8 cellular contexts compared by ENCODE assay signal in genomic region chr15:32029862-32030781, GRCh38. TPM values are rescaled to one million over a fixed set of nuclear protein-coding genes. Genes with fewer than 3 reads are reported as not detected.
A peak's percentile ranks its signal among the peaks of the same experiment; 100 is the strongest.
DNase-seq lines count a peak whose midpoint lies in the region; ATAC-seq lines count a peak whose summit lies in the region.

CHRNA7 (plus strand) TSS chr15:32030515; CDS start chr15:32030595, 80 bp downstream.

- H3K9me3 Mint-ChIP-seq in activated CD8-positive, alpha-beta memory T cell treated with anti-CD3 and anti-CD28 coated beads, Interleukin-2, amount 10 ng/mL, durations not matched to agents 7 days and 5 days (ENCODE audit: low read depth): no peaks in the 10 kb centered on the region

- no peak within 1 kb of the TSS for H2AK5ac ChIP-seq in neuronal stem cell (ENCODE audit: low read depth, low read length)

- H2BK120ac ChIP-seq in neuronal stem cell (ENCODE audit: low read depth, low read length): no peak within 1 kb of the TSS

- no peak within 1 kb of the TSS for H3K27ac Mint-ChIP-seq in activated CD8-positive, alpha-beta memory T cell treated with anti-CD3 and anti-CD28 coated beads, Interleukin-2, amount 10 ng/mL, durations not matched to agents 7 days and 5 days

- H3K9ac ChIP-seq in neuronal stem cell (ENCODE audit: low read depth, low read length, poor library complexity): peak within 1 kb of the TSS; percentile 96

- peaks cover 1 to 3% of the 10 kb centered on the region in 2 donors for H3K4me1 ChIP-seq in neuronal stem cell (ENCODE audit: control insufficient read depth in 2 of 2, insufficient read depth in 1 of 2, low read depth in 1 of 2, low read length in 2 of 2)

- peak within 1 kb of the TSS; percentile 68 for H2BK15ac ChIP-seq in neuronal stem cell (ENCODE audit: low read length)

- no peak within 1 kb of the TSS for H3K27ac ChIP-seq in neuronal stem cell (replicated peaks; ENCODE audit: low read length)

- H3K14ac ChIP-seq in neuronal stem cell (ENCODE audit: low read length): peak within 1 kb of the TSS; percentile 76

- peak; percentile 75 for ATAC-seq in GM21576 (IDR thresholded peaks at IDR 0.05; ENCODE audit: unreplicated experiment)
- ATAC-seq in activated CD8-positive, alpha-beta memory T cell treated with anti-CD3 and anti-CD28 coated beads, Interleukin-2, amount 10 ng/mL, durations not matched to agents 7 days and 5 days: peak; percentile 79

- H3K4me3 ChIP-seq in neuronal stem cell (ENCODE audit: low read length in 2 of 2): peak within 1 kb of the TSS; percentile 75 to 95

- peak within 1 kb of the TSS; percentile 98 for H2AFZ ChIP-seq in neuronal stem cell (ENCODE audit: low read length)

- peaks cover 0 to 6% (median 2%) of the 10 kb centered on the region in 3 experiments for H3K27me3 ChIP-seq in neuronal stem cell (ENCODE audit: control insufficient read depth in 3 of 3, insufficient read depth in 3 of 3, low read depth in 1 of 3, low read length in 3 of 3)

- H2BK12ac ChIP-seq in neuronal stem cell (ENCODE audit: low read length): no peak within 1 kb of the TSS

- no CpG with 5 or more reads among the region's 92 CpGs for WGBS in neuronal stem cell (ENCODE audit: extremely low coverage in 2 of 2, insufficient read length in 2 of 2, insufficient replicate concordance in 1 of 2), 2 donors

- peaks cover 2% of the 10 kb centered on the region for H3K79me1 ChIP-seq in neuronal stem cell (ENCODE audit: low read depth, low read length)

- H4K91ac ChIP-seq in neuronal stem cell (ENCODE audit: low read depth, low read length, poor library complexity): no peak within 1 kb of the TSS

- H3K36me3 Mint-ChIP-seq in activated CD8-positive, alpha-beta memory T cell treated with anti-CD3 and anti-CD28 coated beads, Interleukin-2, amount 10 ng/mL, durations not matched to agents 7 days and 5 days: no peaks in the 10 kb centered on the region

- peaks cover 81% of the 10 kb centered on the region for H3K27me3 Mint-ChIP-seq in activated CD8-positive, alpha-beta memory T cell treated with anti-CD3 and anti-CD28 coated beads, Interleukin-2, amount 10 ng/mL, durations not matched to agents 7 days and 5 days

- peak within 1 kb of the TSS; percentile 92 for H3K23ac ChIP-seq in neuronal stem cell (ENCODE audit: low read depth, low read length, poor library complexity)

- H3K36me3 ChIP-seq in neuronal stem cell (replicated peaks in 1 of 2; ENCODE audit: control insufficient read depth in 2 of 2, insufficient read depth in 2 of 2, low read length in 2 of 2): no peaks in the 10 kb centered on the region

- H3K4me3 Mint-ChIP-seq in activated CD8-positive, alpha-beta memory T cell treated with anti-CD3 and anti-CD28 coated beads, Interleukin-2, amount 10 ng/mL, durations not matched to agents 7 days and 5 days: no peak within 1 kb of the TSS

- peak within 1 kb of the TSS; percentile 86 for H3K4me2 ChIP-seq in neuronal stem cell (ENCODE audit: insufficient read depth, low read length, poor library complexity, severe bottlenecking)

- peak within 1 kb of the TSS; percentile 57 for H3K4ac ChIP-seq in neuronal stem cell (ENCODE audit: low read length)

- H2BK5ac ChIP-seq in neuronal stem cell (ENCODE audit: low read length): peak within 1 kb of the TSS; percentile 88

- H4K8ac ChIP-seq in neuronal stem cell (ENCODE audit: low read depth, low read length): peak within 1 kb of the TSS; percentile 48

- no peaks in the 10 kb centered on the region for H3K9me3 ChIP-seq in neuronal stem cell (replicated peaks in 1 of 2; ENCODE audit: control insufficient read depth in 2 of 2, insufficient read depth in 1 of 2, low read depth in 1 of 2, low read length in 2 of 2)

- CTCF ChIA-PET in activated CD8-positive, alpha-beta memory T cell treated with anti-CD3 and anti-CD28 coated beads, Interleukin-2, amount 10 ng/mL, durations not matched to agents 7 days and 5 days (lab: Charles Lee): no interaction called here

- H3K18ac ChIP-seq in neuronal stem cell (ENCODE audit: low read length): peak within 1 kb of the TSS; percentile 96

- no peaks in the 10 kb centered on the region for H3K4me1 Mint-ChIP-seq in activated CD8-positive, alpha-beta memory T cell treated with anti-CD3 and anti-CD28 coated beads, Interleukin-2, amount 10 ng/mL, durations not matched to agents 7 days and 5 days

- DNase-seq in EL (peak; percentile 8), NCI-H1105 (lab: John Stamatoyannopoulos, UW) (peak; percentile 24), glomerular visceral epithelial cell (ENCODE audit: extremely low spot score) (peak; percentile 67), neuronal stem cell (ENCODE audit: low spot score) (peak; percentile 71), activated gamma-delta T cell treated with Interleukin-2 at 50 U/mL for 16 hours (no peak), NCI-H226 (no peak)
- DNase-seq in activated CD8-positive, alpha-beta memory T cell treated with anti-CD3 and anti-CD28 coated beads, Interleukin-2, amount 10 ng/mL, durations not matched to agents 7 days and 5 days: no peak

RNA-seq across cellular contexts. Expression of gene CHRNA7, which starts in this region (rescaled TPM):
- under 1 TPM in 1 of 2 experiments, not detected in 1; 0.55 TPM for total RNA-seq in activated CD8-positive, alpha-beta memory T cell treated with anti-CD3 and anti-CD28 coated beads, Interleukin-2, amount 10 ng/mL, durations not matched to agents 7 days and 5 days
- 3.1 TPM for polyA plus RNA-seq in neuronal stem cell (2013, experiment 1 of 2)
- polyA plus RNA-seq in neuronal stem cell (2013, experiment 2 of 2): 2.9 TPM

Comparison
In these comparisons a context has a peak if more than half of its experiments do, and no peak if none do; other contexts are left out.
1. Peak in ATAC-seq in activated CD8-positive, alpha-beta memory T cell treated with anti-CD3 and anti-CD28 coated beads, Interleukin-2, amount 10 ng/mL, durations not matched to agents 7 days and 5 days; RNA of the gene not detected or under 1 TPM.
2. DNase-seq: peak in EL (single experiment), NCI-H1105 (single experiment), glomerular visceral epithelial cell (single experiment) and neuronal stem cell (single experiment); none in activated CD8-positive, alpha-beta memory T cell treated with anti-CD3 and anti-CD28 coated beads, Interleukin-2, amount 10 ng/mL, durations not matched to agents 7 days and 5 days (single experiment), activated gamma-delta T cell treated with Interleukin-2 at 50 U/mL for 16 hours (single experiment) and NCI-H226 (single experiment).